Comparison of ENCODE assay signal across 1 cellular context in genomic region chr7:41053830-41054229, GRCh38.
TF ChIP-seq lines count a peak whose summit lies in the region.

No MANE protein-coding gene starts in this region.

TF ChIP-seq in SK-N-SH, 30 proteins besides CTCF, POLR2A, EP300 and RAD21 (continued from another document):
- TF ChIP-seq FOXJ3 (CRISPR knock-in tag; IDR thresholded peaks at IDR 0.05) = no peak
- no peak for TF ChIP-seq RXRA (IDR thresholded peaks at IDR 0.05; ENCODE audit: borderline replicate concordance, low read depth)
- no peak for TF ChIP-seq REST (IDR thresholded peaks at IDR 0.05; ENCODE audit: low read depth, low read length)
TF ChIP-seq in SK-N-SH: peak in this region for 0.
